Comparison of ENCODE assay signal across 25 cellular contexts in genomic region chr5:134430001-134430569, GRCh38. TPM values are rescaled to one million over a fixed set of nuclear protein-coding genes. Genes with fewer than 3 reads are reported as not detected.
DNase-seq lines count a peak whose midpoint lies in the region; ATAC-seq and TF ChIP-seq lines count a peak whose summit lies in the region.
"Had no signal": no experiment of that assay in that cellular context is flagged by ENCODE, and none has a peak within 500 bp of the region (broad histone marks: within the 10 kb centered on the region; RNA-seq: fewer than 3 reads in every experiment).

No MANE protein-coding gene starts in this region.

- H3K27ac Mint-ChIP-seq in endodermal cell (peak overlapping the region; percentile 39), neural progenitor cell (no peak overlapping the region), Caco-2 (ENCODE audit: unreplicated experiment) (no peak overlapping the region)
- H3K27ac Mint-ChIP-seq: activated CD4-positive, alpha-beta T cell treated with anti-CD3 and anti-CD28 coated beads, Interleukin-2, amount 10 ng/mL, durations not matched to agents 24 days and 14 days; activated T-helper 1 cell treated with anti-CD3 and anti-CD28 coated beads, Interleukin-12 subunit alpha, Interleukin-12 subunit beta, Interleukin-2, Interleukin-4 antibody, amounts not matched to agents 30 ng/mL and 10 ng/mL and 1 ng/mL, durations not matched to agents 14 hours and 24 hours and 36 hours; nephron; T-helper 1 cell treated with Interleukin-12 subunit alpha and Interleukin-12 subunit beta and Interleukin-4 antibody, amounts not matched to agents 30 μg/mL and 1 μg/mL, for 36 hours had no signal

- H3K4me3 ChIP-seq in endodermal cell (ENCODE audit: low read length), result no peak overlapping the region
- H3K4me3 ChIP-seq in neural progenitor cell, result no peak overlapping the region
- no peak overlapping the region for H3K4me3 ChIP-seq in Caco-2 (ENCODE audit: low read depth, low read length)
- H3K4me3 ChIP-seq in suprapubic skin, result no peak overlapping the region
- H3K4me3 ChIP-seq: BLaER1, left ventricle myocardium inferior, pancreas, right lobe of liver had no signal

- no peaks in the 10 kb centered on the region for H3K36me3 Mint-ChIP-seq in endodermal cell (ENCODE audit: low read depth)
- H3K36me3 Mint-ChIP-seq in neural progenitor cell, result no peaks in the 10 kb centered on the region
- H3K36me3 Mint-ChIP-seq in Caco-2 (ENCODE audit: insufficient read depth, unreplicated experiment), result no peaks in the 10 kb centered on the region
- H3K36me3 Mint-ChIP-seq: activated naive CD4-positive, alpha-beta T cell treated with anti-CD3 and anti-CD28 coated beads, Interleukin-2, amount 50 U/mL, for 24 hours had no signal

- no TSS peak for BruUV-seq in Caco-2 (replicated peaks; lab: Mats Ljungman, UMichigan)

- H3K27me3 ChIP-seq in endodermal cell (ENCODE audit: control insufficient read depth, insufficient read depth, low read length, poor library complexity, severe bottlenecking), result no peaks in the 10 kb centered on the region
- H3K27me3 ChIP-seq in neural progenitor cell, result no peaks in the 10 kb centered on the region
- H3K27me3 ChIP-seq in Caco-2 (replicated peaks; ENCODE audit: control insufficient read depth, insufficient read depth, low read length), result no peaks in the 10 kb centered on the region
- no peaks in the 10 kb centered on the region for H3K27me3 ChIP-seq in suprapubic skin
- H3K27me3 ChIP-seq: BLaER1, pancreas, right lobe of liver had no signal

- POLR2A ChIA-PET in Caco-2 (lab: Charles Lee), result no interaction called here

- H3K4me3 Mint-ChIP-seq in endodermal cell (no peak overlapping the region), neural progenitor cell (no peak overlapping the region), Caco-2 (ENCODE audit: unreplicated experiment) (no peak overlapping the region)
- H3K4me3 Mint-ChIP-seq: activated CD4-positive, alpha-beta T cell treated with anti-CD3 and anti-CD28 coated beads, Interleukin-2, amount 10 ng/mL, durations not matched to agents 24 days and 14 days; activated naive CD4-positive, alpha-beta T cell treated with anti-CD3 and anti-CD28 coated beads, Interleukin-2, amount 50 U/mL, for 24 hours; activated T-helper 1 cell treated with anti-CD3 and anti-CD28 coated beads, Interleukin-12 subunit alpha, Interleukin-12 subunit beta, Interleukin-2, Interleukin-4 antibody, amounts not matched to agents 30 ng/mL and 10 ng/mL and 1 ng/mL, durations not matched to agents 14 hours and 24 hours and 36 hours; nephron; T-helper 1 cell treated with Interleukin-12 subunit alpha and Interleukin-12 subunit beta and Interleukin-4 antibody, amounts not matched to agents 30 μg/mL and 1 μg/mL, for 36 hours had no signal

- H3K27me3 Mint-ChIP-seq in endodermal cell (ENCODE audit: insufficient read depth) (no peaks in the 10 kb centered on the region), neural progenitor cell (ENCODE audit: insufficient read depth, low read depth) (peaks cover 5% of the 10 kb centered on the region), Caco-2 (ENCODE audit: insufficient read depth, unreplicated experiment) (no peaks in the 10 kb centered on the region)
- H3K27me3 Mint-ChIP-seq: activated naive CD4-positive, alpha-beta T cell treated with anti-CD3 and anti-CD28 coated beads, Interleukin-2, amount 50 U/mL, for 24 hours had no signal

- no peaks in the 10 kb centered on the region for H3K79me2 ChIP-seq in neural progenitor cell (ENCODE audit: low read depth)

- peaks cover 29% of the 10 kb centered on the region for H3K4me1 Mint-ChIP-seq in endodermal cell
- H3K4me1 Mint-ChIP-seq in neural progenitor cell, result peaks cover 7% of the 10 kb centered on the region
- H3K4me1 Mint-ChIP-seq in Caco-2 (ENCODE audit: low read depth, unreplicated experiment), result peaks cover 19% of the 10 kb centered on the region

- H3K4me2 ChIP-seq in neural progenitor cell, result no peak overlapping the region
- H3K4me2 ChIP-seq: BLaER1 had no signal

- TF ChIP-seq CTCF in endodermal cell (conservative IDR thresholded peaks at IDR 0.05) (no peak), neural progenitor cell (IDR thresholded peaks at IDR 0.05) (no peak), Caco-2 (IDR thresholded peaks at IDR 0.05; ENCODE audit: insufficient read depth in 1 of 2, low read depth in 1 of 2, low read length in 1 of 2, severe bottlenecking in 1 of 2, unreplicated experiment in 1 of 2) (no peak), suprapubic skin (IDR thresholded peaks at IDR 0.05) (no peak)

- H3F3A ChIP-seq in neural progenitor cell (ENCODE audit: low read depth), result peaks cover 21% of the 10 kb centered on the region

- peak; percentile 87 to 94 for DNase-seq in NCI-H524 (lab: John Stamatoyannopoulos, UW)
- DNase-seq in endodermal cell, result peak; percentile 79
- DNase-seq in neural progenitor cell (ENCODE audit: low spot score), result peak; percentile 55
- no peak for DNase-seq in NCI-H2171 (lab: John Stamatoyannopoulos, UW)
- no peak for DNase-seq in MV-4-11 (lab: John Stamatoyannopoulos, UW)
- no peak for DNase-seq in Caco-2
- no peak for DNase-seq in suprapubic skin (ENCODE audit: low spot score in 2 of 2)
- DNase-seq: ACHN; activated CD4-positive, alpha-beta T cell treated with anti-CD3 and anti-CD28 coated beads, Interleukin-2, amount 10 ng/mL, durations not matched to agents 24 days and 14 days; anterior cingulate cortex; head of caudate nucleus; IMR-90; left ventricle myocardium inferior; NCI-H1694 treated with DMSO at 0.1 percent for 48 hours; NCI-H2227 treated with DMSO at 0.1 percent for 48 hours; pancreas; right lobe of liver; stimulated activated CD8-positive, alpha-beta memory T cell treated with anti-CD3 and anti-CD28 coated beads, Interleukin-4, amount 100 ng/mL, for 48 hours; substantia nigra had no signal

- H3K9me3 Mint-ChIP-seq in endodermal cell (no peaks in the 10 kb centered on the region), neural progenitor cell (no peaks in the 10 kb centered on the region), Caco-2 (ENCODE audit: unreplicated experiment) (no peaks in the 10 kb centered on the region)
- H3K9me3 Mint-ChIP-seq: activated CD4-positive, alpha-beta T cell treated with anti-CD3 and anti-CD28 coated beads, Interleukin-2, amount 10 ng/mL, durations not matched to agents 24 days and 14 days; activated naive CD4-positive, alpha-beta T cell treated with anti-CD3 and anti-CD28 coated beads, Interleukin-2, amount 50 U/mL, for 24 hours; activated T-helper 1 cell treated with anti-CD3 and anti-CD28 coated beads, Interleukin-12 subunit alpha, Interleukin-12 subunit beta, Interleukin-2, Interleukin-4 antibody, amounts not matched to agents 30 ng/mL and 10 ng/mL and 1 ng/mL, durations not matched to agents 14 hours and 24 hours and 36 hours; nephron; T-helper 1 cell treated with Interleukin-12 subunit alpha and Interleukin-12 subunit beta and Interleukin-4 antibody, amounts not matched to agents 30 μg/mL and 1 μg/mL, for 36 hours had no signal

- no peak overlapping the region for H2AFZ ChIP-seq in neural progenitor cell (replicated peaks)

- intact Hi-C loops in Caco-2 (cut with micrococcal nuclease; ENCODE audit: unreplicated experiment), result no loop called here

- no peaks in the 10 kb centered on the region for H4K20me1 ChIP-seq in neural progenitor cell (ENCODE audit: low read depth)
- H4K20me1 ChIP-seq: BLaER1 had no signal

- TF ChIP-seq EP300 in suprapubic skin (IDR thresholded peaks at IDR 0.05), result no peak

- WGBS in endodermal cell (ENCODE audit: insufficient coverage in 1 of 2, insufficient read length in 1 of 2), 2 experiments, result 66 to 80% methylated on average over 1 to 4 of the region's 5 CpGs
- 59% methylated on average over 5 of the region's 5 CpGs for WGBS in suprapubic skin

- peak; percentile 77 for ATAC-seq in GM18511 (IDR thresholded peaks at IDR 0.05; ENCODE audit: unreplicated experiment)
- ATAC-seq: pancreas, right lobe of liver had no signal

- H3K9ac ChIP-seq in endodermal cell (ENCODE audit: extremely low read depth, low read length, poor library complexity, severe bottlenecking) (no peak overlapping the region), neural progenitor cell (no peak overlapping the region)
- H3K9ac ChIP-seq: BLaER1 had no signal

- H3K27ac ChIP-seq in endodermal cell (ENCODE audit: low read depth, low read length) (no peak overlapping the region), neural progenitor cell (no peak overlapping the region), suprapubic skin (no peak overlapping the region)
- H3K27ac ChIP-seq: BLaER1, left ventricle myocardium inferior, pancreas, right lobe of liver had no signal

- no peak for TF ChIP-seq POLR2A in suprapubic skin (IDR thresholded peaks at IDR 0.05)

- H3K4me1 ChIP-seq in endodermal cell (ENCODE audit: control insufficient read depth, insufficient read depth, low read length) (no peaks in the 10 kb centered on the region), neural progenitor cell (peaks cover 29% of the 10 kb centered on the region), Caco-2 (peaks cover under 1% of the 10 kb centered on the region; the same call in 1 of the 2 replicates), suprapubic skin (no peaks in the 10 kb centered on the region)
- H3K4me1 ChIP-seq: BLaER1, left ventricle myocardium inferior, pancreas, right lobe of liver had no signal

- H3K9me3 ChIP-seq in endodermal cell (ENCODE audit: control insufficient read depth, low read length), result no peaks in the 10 kb centered on the region
- H3K9me3 ChIP-seq in neural progenitor cell (ENCODE audit: low read depth), result no peaks in the 10 kb centered on the region
- H3K9me3 ChIP-seq in Caco-2, result no peaks in the 10 kb centered on the region
- no peaks in the 10 kb centered on the region for H3K9me3 ChIP-seq in suprapubic skin
- H3K9me3 ChIP-seq: BLaER1, left ventricle myocardium inferior, pancreas, right lobe of liver had no signal

- CTCF ChIA-PET in Caco-2 (lab: Charles Lee), result no interaction called here

- H3K36me3 ChIP-seq in endodermal cell (ENCODE audit: control insufficient read depth, insufficient read depth, low read length), result no peaks in the 10 kb centered on the region
- H3K36me3 ChIP-seq in neural progenitor cell, result no peaks in the 10 kb centered on the region
- no peaks in the 10 kb centered on the region for H3K36me3 ChIP-seq in Caco-2 (ENCODE audit: control insufficient read depth, insufficient read depth, low read length)
- no peaks in the 10 kb centered on the region for H3K36me3 ChIP-seq in suprapubic skin
- H3K36me3 ChIP-seq: BLaER1, left ventricle myocardium inferior, pancreas, right lobe of liver had no signal

RNA-seq across cellular contexts. Expression of gene CDKN2AIPNL, which starts 18.4 kb away (rescaled TPM):
- total RNA-seq in endodermal cell (10 to 100 TPM; 51.8 to 62.0 TPM), neural progenitor cell (ENCODE audit: low replicate concordance) (61.7 and 78.9 TPM in 2 replicates), Caco-2 (2022) (49.8 and 53.2 TPM in 2 replicates), suprapubic skin (10 to 100 TPM; 14.7 to 21.9 (median 21.4) TPM)
- 52.3 TPM for polyA plus RNA-seq in endodermal cell (2013, experiment 1 of 2)
- polyA plus RNA-seq in endodermal cell (2013, experiment 2 of 2), result 49.5 TPM

RNA-seq across cellular contexts. Expression of gene UBE2B, which starts 58.7 kb away (rescaled TPM):
- total RNA-seq in endodermal cell (10 to 100 TPM; 54.5 to 62.0 TPM), neural progenitor cell (ENCODE audit: low replicate concordance) (30.1 and 72.4 TPM in 2 replicates), Caco-2 (2022) (76.1 and 78.9 TPM in 2 replicates), suprapubic skin (100 to 1,000 TPM in 1 of 4 donors, 10 to 100 TPM in 3; 33.3 to 110 (median 51.6) TPM)
- polyA plus RNA-seq in endodermal cell (2013, experiment 1 of 2), result 92.1 TPM
- 86.2 TPM for polyA plus RNA-seq in endodermal cell (2013, experiment 2 of 2)

Comparison
In these comparisons a context has a peak if more than half of its experiments do, and no peak if none do; other contexts are left out.
1. DNase-seq: peak in NCI-H524 (2 of 2), endodermal cell (single experiment) and neural progenitor cell (single experiment); none in NCI-H2171 (single experiment), MV-4-11 (single experiment), Caco-2 (0 of 2) and suprapubic skin (0 of 2).